ENCODE assay signal across 15 cellular contexts in the genomic region with DNA sequence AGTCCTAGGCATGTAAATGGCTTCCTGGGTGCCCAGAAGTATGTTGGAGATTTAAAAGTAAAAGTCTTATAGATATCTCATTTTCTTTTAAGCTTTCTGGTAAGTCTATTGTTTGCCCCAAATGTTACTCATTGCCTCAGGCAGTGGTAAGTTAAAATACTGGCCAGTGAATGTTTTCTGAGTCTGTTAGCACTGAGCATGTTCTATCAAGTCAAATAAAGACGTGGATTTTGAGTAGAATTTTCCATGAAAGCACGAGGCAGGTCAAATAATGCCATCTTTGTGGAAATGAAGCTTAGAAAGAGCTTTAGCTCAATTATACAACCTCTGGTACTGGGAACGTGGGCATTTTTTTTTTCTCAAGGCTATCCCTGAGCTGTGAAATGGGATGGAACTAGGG.
A peak's percentile ranks its signal among the peaks of the same experiment; 100 is the strongest.
DNase-seq lines count a peak whose midpoint lies in the region; ATAC-seq and TF ChIP-seq lines count a peak whose summit lies in the region.
"Had no signal": no experiment of that assay in that cellular context is flagged by ENCODE, and none has a peak within 500 bp of the region (broad histone marks: within the 10 kb centered on the region; RNA-seq: fewer than 3 reads in every experiment).

No MANE protein-coding gene starts in this region.

- no peak overlapping the region for H3K4me2 ChIP-seq in mesendoderm (ENCODE audit: low read length)
- H3K4me2 ChIP-seq: BLaER1 treated with 17β-estradiol and CSF1 and Interleukin-3, amounts not matched to agents 10 nM and 100 nM; GM23338 had no signal

- no peak for TF ChIP-seq CTCF in RWPE2 (IDR thresholded peaks at IDR 0.05; ENCODE audit: poor library complexity, severe bottlenecking)
- no peak for TF ChIP-seq CTCF in epithelial cell of esophagus (IDR thresholded peaks at IDR 0.05; ENCODE audit: insufficient read depth, low read depth, low read length, missing control alignments)

- H3K27me3 ChIP-seq in RWPE2 (ENCODE audit: insufficient read depth, poor library complexity, severe bottlenecking) = no peaks in the 10 kb centered on the region
- no peaks in the 10 kb centered on the region for H3K27me3 ChIP-seq in mesendoderm (ENCODE audit: insufficient read depth, low read length, poor library complexity)
- H3K27me3 ChIP-seq: BLaER1 treated with 17β-estradiol and CSF1 and Interleukin-3, amounts not matched to agents 10 nM and 100 nM had no signal

- no peak overlapping the region for H3K23ac ChIP-seq in mesendoderm (ENCODE audit: low read length)

- no peak overlapping the region for H2BK120ac ChIP-seq in mesendoderm (ENCODE audit: low read depth, low read length)

- H2AK5ac ChIP-seq in mesendoderm (ENCODE audit: low read length) = no peak overlapping the region

- H4K5ac ChIP-seq in mesendoderm (ENCODE audit: low read length) = no peak overlapping the region

- H3K9ac ChIP-seq in mesendoderm (ENCODE audit: low read length) = no peak overlapping the region
- H3K9ac ChIP-seq: BLaER1 treated with 17β-estradiol and CSF1 and Interleukin-3, amounts not matched to agents 10 nM and 100 nM had no signal

- WGBS in mesendoderm (ENCODE audit: extremely low coverage, insufficient coverage, low lambda C conversion rate) = no CpG with 5 or more reads among the region's 3 CpGs

- ATAC-seq in RWPE2 (ENCODE audit: low read depth) (0 out of 3 replicates have a peak, but pooled peaks have one; percentile 19), HG02571 (IDR thresholded peaks at IDR 0.05; ENCODE audit: unreplicated experiment) (no peak)
- ATAC-seq: CD8-positive, alpha-beta T cell; GM23338; HCT116; HepG2 had no signal

- H2BK5ac ChIP-seq in mesendoderm (ENCODE audit: low read length) = no peak overlapping the region

- H3K4me1 ChIP-seq in RWPE2 (ENCODE audit: insufficient read depth, poor library complexity, severe bottlenecking) = no peaks in the 10 kb centered on the region
- H3K4me1 ChIP-seq in mesendoderm (ENCODE audit: control insufficient read depth, low read depth, low read length) = no peaks in the 10 kb centered on the region
- H3K4me1 ChIP-seq: BLaER1 treated with 17β-estradiol and CSF1 and Interleukin-3, amounts not matched to agents 10 nM and 100 nM had no signal

- H3K4me3 ChIP-seq in RWPE2 (ENCODE audit: severe bottlenecking) (no peak overlapping the region), epithelial cell of esophagus (ENCODE audit: low read length) (no peak overlapping the region), mesendoderm (ENCODE audit: low read length) (no peak overlapping the region)
- H3K4me3 ChIP-seq: BLaER1 treated with 17β-estradiol and CSF1 and Interleukin-3, amounts not matched to agents 10 nM and 100 nM; GM23338 had no signal

- no peak overlapping the region for H3K4ac ChIP-seq in mesendoderm (ENCODE audit: low read depth, low read length)

- H3K9me3 ChIP-seq in RWPE2 (ENCODE audit: severe bottlenecking) = no peaks in the 10 kb centered on the region
- H3K9me3 ChIP-seq: BLaER1 treated with 17β-estradiol and CSF1 and Interleukin-3, amounts not matched to agents 10 nM and 100 nM had no signal

- H3K27ac ChIP-seq in RWPE2 (ENCODE audit: poor library complexity, severe bottlenecking) (no peak overlapping the region), mesendoderm (ENCODE audit: low read depth, low read length) (no peak overlapping the region)
- H3K27ac ChIP-seq: BLaER1 treated with 17β-estradiol and CSF1 and Interleukin-3, amounts not matched to agents 10 nM and 100 nM had no signal

- H3K56ac ChIP-seq in mesendoderm (ENCODE audit: low read length) = no peak overlapping the region

- no peak overlapping the region for H4K8ac ChIP-seq in mesendoderm (ENCODE audit: low read depth, low read length)

- DNase-seq in NCI-H69 (lab: John Stamatoyannopoulos, UW) = peak; percentile 38
- no peak for DNase-seq in RWPE2 (ENCODE audit: low spot score)
- peak; percentile 56 for DNase-seq in epithelial cell of esophagus (ENCODE audit: low read depth)
- DNase-seq in mesendoderm = peak; percentile 18
- DNase-seq in stimulated activated CD4-positive, alpha-beta T cell treated with anti-CD3 and anti-CD28 coated beads, Interleukin-4, amount 100 ng/mL, for 4 hours = no peak
- DNase-seq in SW480 (ENCODE audit: low spot score) = no peak
- DNase-seq: CD8-positive, alpha-beta T cell; COR-L47; H7; HFFc6 had no signal

- no peak overlapping the region for H3K18ac ChIP-seq in mesendoderm (ENCODE audit: low read length)

- no peaks in the 10 kb centered on the region for H3K79me1 ChIP-seq in mesendoderm (ENCODE audit: low read length)

- H3K36me3 ChIP-seq in RWPE2 (ENCODE audit: low read depth) (no peaks in the 10 kb centered on the region), mesendoderm (ENCODE audit: control insufficient read depth, insufficient read depth, low read length) (no peaks in the 10 kb centered on the region)
- H3K36me3 ChIP-seq: BLaER1 treated with 17β-estradiol and CSF1 and Interleukin-3, amounts not matched to agents 10 nM and 100 nM had no signal

- H2BK15ac ChIP-seq in mesendoderm (replicated peaks; ENCODE audit: low read depth) = no peak overlapping the region

- no peaks in the 10 kb centered on the region for H3K79me2 ChIP-seq in mesendoderm (ENCODE audit: control insufficient read depth, insufficient read depth, low read length)

Comparison
In these comparisons a context has a peak if more than half of its experiments do, and no peak if none do; other contexts are left out.
1. DNase-seq: peak in NCI-H69 (single experiment), epithelial cell of esophagus (single experiment) and mesendoderm (single experiment); none in RWPE2 (single experiment), stimulated activated CD4-positive, alpha-beta T cell treated with anti-CD3 and anti-CD28 coated beads, Interleukin-4, amount 100 ng/mL, for 4 hours (0 of 2) and SW480 (single experiment).